1 cellular context compared by ENCODE assay signal in the genomic region with DNA sequence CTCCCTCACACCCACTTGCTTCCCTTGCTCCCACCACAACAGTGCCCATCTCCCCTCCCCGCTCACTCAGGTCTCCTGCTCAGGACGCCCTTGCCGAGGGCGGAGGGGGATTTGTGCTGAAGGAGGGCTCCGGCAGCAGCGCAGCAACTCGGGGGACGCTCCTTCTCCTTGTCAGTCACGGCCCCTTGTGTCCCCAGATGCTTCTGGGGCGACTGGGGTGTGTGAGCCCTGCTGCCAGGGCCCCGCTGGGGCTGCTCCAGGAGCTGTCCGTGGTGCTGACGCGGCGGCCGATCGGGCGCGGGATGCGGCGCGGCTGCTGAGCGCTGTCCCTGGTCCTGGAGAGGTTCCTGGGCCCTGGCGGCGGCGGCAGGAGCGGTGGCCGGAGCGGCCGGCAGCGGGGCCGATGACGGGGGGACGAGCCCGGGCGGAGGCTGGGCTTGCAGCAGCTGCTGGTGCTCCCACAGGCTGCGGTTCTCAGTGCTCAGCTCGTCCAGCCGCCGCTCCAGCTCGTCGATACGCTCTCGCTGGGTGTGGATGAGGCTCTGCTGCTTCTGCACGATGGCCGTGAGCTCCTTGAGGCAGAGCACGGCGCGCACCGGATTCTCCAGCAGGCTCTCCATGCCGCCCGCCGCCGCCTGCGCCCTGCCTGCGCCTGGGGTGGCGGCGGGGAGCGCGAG.
TF ChIP-seq lines count a peak whose summit lies in the region.

No MANE protein-coding gene starts in this region.

TF ChIP-seq in HepG2, 621 proteins besides CTCF, POLR2A, EP300 and RAD21 (continued from another document and continues in another):
- TF ChIP-seq, protein P1, sequence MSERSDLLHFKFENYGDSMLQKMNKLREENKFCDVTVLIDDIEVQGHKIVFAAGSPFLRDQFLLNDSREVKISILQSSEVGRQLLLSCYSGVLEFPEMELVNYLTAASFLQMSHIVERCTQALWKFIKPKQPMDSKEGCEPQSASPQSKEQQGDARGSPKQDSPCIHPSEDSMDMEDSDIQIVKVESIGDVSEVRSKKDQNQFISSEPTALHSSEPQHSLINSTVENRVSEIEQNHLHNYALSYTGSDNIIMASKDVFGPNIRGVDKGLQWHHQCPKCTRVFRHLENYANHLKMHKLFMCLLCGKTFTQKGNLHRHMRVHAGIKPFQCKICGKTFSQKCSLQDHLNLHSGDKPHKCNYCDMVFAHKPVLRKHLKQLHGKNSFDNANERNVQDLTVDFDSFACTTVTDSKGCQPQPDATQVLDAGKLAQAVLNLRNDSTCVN (CRISPR knock-in tag; IDR thresholded peaks at IDR 0.05; ENCODE audit: borderline replicate concordance) = peak; percentile 86; the same call in 1 of the 2 replicates
- TF ChIP-seq ZNF12 (CRISPR knock-in tag; IDR thresholded peaks at IDR 0.05) (peak; percentile 36; the same call in 1 of the 2 replicates), MYNN (CRISPR knock-in tag; IDR thresholded peaks at IDR 0.05; ENCODE audit: low read depth) (peak; percentile 92), ZFP37 (CRISPR knock-in tag; IDR thresholded peaks at IDR 0.05; ENCODE audit: borderline replicate concordance) (0 out of 2 replicates have a peak, but pooled peaks have one; percentile 51), ZNF7 (CRISPR knock-in tag; IDR thresholded peaks at IDR 0.05) (peak; percentile 33; the same call in 1 of the 2 replicates), RFXAP (CRISPR knock-in tag; IDR thresholded peaks at IDR 0.05; ENCODE audit: borderline replicate concordance) (peak; percentile 83), SALL2 (CRISPR knock-in tag; IDR thresholded peaks at IDR 0.05) (peak; percentile 98), MIER2 (CRISPR knock-in tag; IDR thresholded peaks at IDR 0.05) (peak; percentile 98), FOXO1 (CRISPR knock-in tag; IDR thresholded peaks at IDR 0.05) (peak; percentile 30; the same call in 1 of the 2 replicates), ZSCAN9 (CRISPR knock-in tag; IDR thresholded peaks at IDR 0.05; ENCODE audit: borderline replicate concordance) (peak; percentile 97), ZNF367 (CRISPR knock-in tag; IDR thresholded peaks at IDR 0.05; ENCODE audit: borderline replicate concordance) (peak; percentile 76; the same call in 1 of the 2 replicates), MED1 (CRISPR knock-in tag; IDR thresholded peaks at IDR 0.05) (peak; percentile 64), MAF1 (CRISPR knock-in tag; IDR thresholded peaks at IDR 0.05; ENCODE audit: borderline replicate concordance) (peak; percentile 81; the same call in 1 of the 2 replicates), KDM4B (CRISPR knock-in tag; IDR thresholded peaks at IDR 0.05) (0 out of 2 replicates have a peak, but pooled peaks have one; percentile 48), NFKB2 (CRISPR knock-in tag; IDR thresholded peaks at IDR 0.05; ENCODE audit: borderline replicate concordance) (peak; percentile 98; the same call in 1 of the 2 replicates), ISL2 (CRISPR knock-in tag; IDR thresholded peaks at IDR 0.05) (peak; percentile 50; the same call in 1 of the 2 replicates), HOXA5 (CRISPR knock-in tag; IDR thresholded peaks at IDR 0.05) (peak; percentile 97), DR1 (CRISPR knock-in tag; IDR thresholded peaks at IDR 0.05) (0 out of 2 replicates have a peak, but pooled peaks have one; percentile 45), ZNF792 (CRISPR knock-in tag; IDR thresholded peaks at IDR 0.05) (peak; percentile 92; the same call in 1 of the 2 replicates), BRCA1 (CRISPR knock-in tag; IDR thresholded peaks at IDR 0.05) (peak; percentile 87; the same call in 1 of the 2 replicates), SP5 (CRISPR knock-in tag; IDR thresholded peaks at IDR 0.05; ENCODE audit: borderline replicate concordance, low read depth) (0 out of 2 replicates have a peak, but pooled peaks have one; percentile 12), ATAD3A (CRISPR knock-in tag; IDR thresholded peaks at IDR 0.05) (0 out of 2 replicates have a peak, but pooled peaks have one; percentile 59), MYC (CRISPR knock-in tag; IDR thresholded peaks at IDR 0.05; ENCODE audit: borderline replicate concordance) (peak; percentile 31; the same call in 1 of the 2 replicates), ARHGAP35 (CRISPR knock-in tag; IDR thresholded peaks at IDR 0.05; ENCODE audit: borderline replicate concordance) (peak; percentile 99), ZNF205 (CRISPR knock-in tag; IDR thresholded peaks at IDR 0.05) (peak; percentile 89), GATAD1 (CRISPR knock-in tag; IDR thresholded peaks at IDR 0.05) (0 out of 2 replicates have a peak, but pooled peaks have one; percentile 27), ZNF557 (CRISPR knock-in tag; IDR thresholded peaks at IDR 0.05) (peak; percentile 86; the same call in 1 of the 2 replicates), HOXA3 (CRISPR knock-in tag; IDR thresholded peaks at IDR 0.05) (peak; percentile 57; the same call in 1 of the 2 replicates)
- TF ChIP-seq, protein P2, sequence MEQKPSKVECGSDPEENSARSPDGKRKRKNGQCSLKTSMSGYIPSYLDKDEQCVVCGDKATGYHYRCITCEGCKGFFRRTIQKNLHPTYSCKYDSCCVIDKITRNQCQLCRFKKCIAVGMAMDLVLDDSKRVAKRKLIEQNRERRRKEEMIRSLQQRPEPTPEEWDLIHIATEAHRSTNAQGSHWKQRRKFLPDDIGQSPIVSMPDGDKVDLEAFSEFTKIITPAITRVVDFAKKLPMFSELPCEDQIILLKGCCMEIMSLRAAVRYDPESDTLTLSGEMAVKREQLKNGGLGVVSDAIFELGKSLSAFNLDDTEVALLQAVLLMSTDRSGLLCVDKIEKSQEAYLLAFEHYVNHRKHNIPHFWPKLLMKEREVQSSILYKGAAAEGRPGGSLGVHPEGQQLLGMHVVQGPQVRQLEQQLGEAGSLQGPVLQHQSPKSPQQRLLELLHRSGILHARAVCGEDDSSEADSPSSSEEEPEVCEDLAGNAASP (CRISPR knock-in tag; IDR thresholded peaks at IDR 0.05; ENCODE audit: borderline replicate concordance) = 0 out of 2 replicates have a peak, but pooled peaks have one; percentile 62
- TF ChIP-seq, protein P3, sequence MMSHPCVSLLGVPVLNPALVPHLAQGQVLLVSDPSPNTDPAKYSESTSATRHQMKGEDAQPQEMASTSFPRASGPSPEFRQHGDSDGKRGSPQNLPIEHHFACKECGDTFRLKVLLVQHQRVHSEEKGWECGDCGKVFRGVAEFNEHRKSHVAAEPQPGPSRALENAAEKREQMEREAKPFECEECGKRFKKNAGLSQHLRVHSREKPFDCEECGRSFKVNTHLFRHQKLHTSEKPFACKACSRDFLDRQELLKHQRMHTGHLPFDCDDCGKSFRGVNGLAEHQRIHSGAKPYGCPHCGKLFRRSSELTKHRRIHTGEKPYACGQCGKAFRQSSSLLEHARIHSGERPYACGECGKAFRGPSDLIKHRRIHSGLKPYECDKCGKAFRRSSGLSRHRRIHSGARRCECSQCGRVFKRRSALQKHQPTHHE (CRISPR knock-in tag; IDR thresholded peaks at IDR 0.05; ENCODE audit: borderline replicate concordance) = peak; percentile 96; the same call in 1 of the 2 replicates
- TF ChIP-seq, protein P4, sequence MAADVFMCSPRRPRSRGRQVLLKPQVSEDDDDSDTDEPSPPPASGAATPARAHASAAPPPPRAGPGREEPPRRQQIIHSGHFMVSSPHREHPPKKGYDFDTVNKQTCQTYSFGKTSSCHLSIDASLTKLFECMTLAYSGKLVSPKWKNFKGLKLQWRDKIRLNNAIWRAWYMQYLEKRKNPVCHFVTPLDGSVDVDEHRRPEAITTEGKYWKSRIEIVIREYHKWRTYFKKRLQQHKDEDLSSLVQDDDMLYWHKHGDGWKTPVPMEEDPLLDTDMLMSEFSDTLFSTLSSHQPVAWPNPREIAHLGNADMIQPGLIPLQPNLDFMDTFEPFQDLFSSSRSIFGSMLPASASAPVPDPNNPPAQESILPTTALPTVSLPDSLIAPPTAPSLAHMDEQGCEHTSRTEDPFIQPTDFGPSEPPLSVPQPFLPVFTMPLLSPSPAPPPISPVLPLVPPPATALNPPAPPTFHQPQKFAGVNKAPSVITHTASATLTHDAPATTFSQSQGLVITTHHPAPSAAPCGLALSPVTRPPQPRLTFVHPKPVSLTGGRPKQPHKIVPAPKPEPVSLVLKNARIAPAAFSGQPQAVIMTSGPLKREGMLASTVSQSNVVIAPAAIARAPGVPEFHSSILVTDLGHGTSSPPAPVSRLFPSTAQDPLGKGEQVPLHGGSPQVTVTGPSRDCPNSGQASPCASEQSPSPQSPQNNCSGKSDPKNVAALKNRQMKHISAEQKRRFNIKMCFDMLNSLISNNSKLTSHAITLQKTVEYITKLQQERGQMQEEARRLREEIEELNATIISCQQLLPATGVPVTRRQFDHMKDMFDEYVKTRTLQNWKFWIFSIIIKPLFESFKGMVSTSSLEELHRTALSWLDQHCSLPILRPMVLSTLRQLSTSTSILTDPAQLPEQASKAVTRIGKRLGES (CRISPR knock-in tag; IDR thresholded peaks at IDR 0.05; ENCODE audit: borderline replicate concordance) = peak; percentile 86; the same call in 1 of the 2 replicates
- TF ChIP-seq, protein P5, sequence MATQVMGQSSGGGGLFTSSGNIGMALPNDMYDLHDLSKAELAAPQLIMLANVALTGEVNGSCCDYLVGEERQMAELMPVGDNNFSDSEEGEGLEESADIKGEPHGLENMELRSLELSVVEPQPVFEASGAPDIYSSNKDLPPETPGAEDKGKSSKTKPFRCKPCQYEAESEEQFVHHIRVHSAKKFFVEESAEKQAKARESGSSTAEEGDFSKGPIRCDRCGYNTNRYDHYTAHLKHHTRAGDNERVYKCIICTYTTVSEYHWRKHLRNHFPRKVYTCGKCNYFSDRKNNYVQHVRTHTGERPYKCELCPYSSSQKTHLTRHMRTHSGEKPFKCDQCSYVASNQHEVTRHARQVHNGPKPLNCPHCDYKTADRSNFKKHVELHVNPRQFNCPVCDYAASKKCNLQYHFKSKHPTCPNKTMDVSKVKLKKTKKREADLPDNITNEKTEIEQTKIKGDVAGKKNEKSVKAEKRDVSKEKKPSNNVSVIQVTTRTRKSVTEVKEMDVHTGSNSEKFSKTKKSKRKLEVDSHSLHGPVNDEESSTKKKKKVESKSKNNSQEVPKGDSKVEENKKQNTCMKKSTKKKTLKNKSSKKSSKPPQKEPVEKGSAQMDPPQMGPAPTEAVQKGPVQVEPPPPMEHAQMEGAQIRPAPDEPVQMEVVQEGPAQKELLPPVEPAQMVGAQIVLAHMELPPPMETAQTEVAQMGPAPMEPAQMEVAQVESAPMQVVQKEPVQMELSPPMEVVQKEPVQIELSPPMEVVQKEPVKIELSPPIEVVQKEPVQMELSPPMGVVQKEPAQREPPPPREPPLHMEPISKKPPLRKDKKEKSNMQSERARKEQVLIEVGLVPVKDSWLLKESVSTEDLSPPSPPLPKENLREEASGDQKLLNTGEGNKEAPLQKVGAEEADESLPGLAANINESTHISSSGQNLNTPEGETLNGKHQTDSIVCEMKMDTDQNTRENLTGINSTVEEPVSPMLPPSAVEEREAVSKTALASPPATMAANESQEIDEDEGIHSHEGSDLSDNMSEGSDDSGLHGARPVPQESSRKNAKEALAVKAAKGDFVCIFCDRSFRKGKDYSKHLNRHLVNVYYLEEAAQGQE (IDR thresholded peaks at IDR 0.05; ENCODE audit: borderline replicate concordance in 1 of 2, low read depth in 1 of 2, low read length in 2 of 2) = peak; percentile 19 to 85
- TF ChIP-seq, protein P6, sequence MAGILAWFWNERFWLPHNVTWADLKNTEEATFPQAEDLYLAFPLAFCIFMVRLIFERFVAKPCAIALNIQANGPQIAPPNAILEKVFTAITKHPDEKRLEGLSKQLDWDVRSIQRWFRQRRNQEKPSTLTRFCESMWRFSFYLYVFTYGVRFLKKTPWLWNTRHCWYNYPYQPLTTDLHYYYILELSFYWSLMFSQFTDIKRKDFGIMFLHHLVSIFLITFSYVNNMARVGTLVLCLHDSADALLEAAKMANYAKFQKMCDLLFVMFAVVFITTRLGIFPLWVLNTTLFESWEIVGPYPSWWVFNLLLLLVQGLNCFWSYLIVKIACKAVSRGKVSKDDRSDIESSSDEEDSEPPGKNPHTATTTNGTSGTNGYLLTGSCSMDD (CRISPR knock-in tag; IDR thresholded peaks at IDR 0.05) = peak; percentile 51; the same call in 1 of the 2 replicates
- TF ChIP-seq, protein P7, sequence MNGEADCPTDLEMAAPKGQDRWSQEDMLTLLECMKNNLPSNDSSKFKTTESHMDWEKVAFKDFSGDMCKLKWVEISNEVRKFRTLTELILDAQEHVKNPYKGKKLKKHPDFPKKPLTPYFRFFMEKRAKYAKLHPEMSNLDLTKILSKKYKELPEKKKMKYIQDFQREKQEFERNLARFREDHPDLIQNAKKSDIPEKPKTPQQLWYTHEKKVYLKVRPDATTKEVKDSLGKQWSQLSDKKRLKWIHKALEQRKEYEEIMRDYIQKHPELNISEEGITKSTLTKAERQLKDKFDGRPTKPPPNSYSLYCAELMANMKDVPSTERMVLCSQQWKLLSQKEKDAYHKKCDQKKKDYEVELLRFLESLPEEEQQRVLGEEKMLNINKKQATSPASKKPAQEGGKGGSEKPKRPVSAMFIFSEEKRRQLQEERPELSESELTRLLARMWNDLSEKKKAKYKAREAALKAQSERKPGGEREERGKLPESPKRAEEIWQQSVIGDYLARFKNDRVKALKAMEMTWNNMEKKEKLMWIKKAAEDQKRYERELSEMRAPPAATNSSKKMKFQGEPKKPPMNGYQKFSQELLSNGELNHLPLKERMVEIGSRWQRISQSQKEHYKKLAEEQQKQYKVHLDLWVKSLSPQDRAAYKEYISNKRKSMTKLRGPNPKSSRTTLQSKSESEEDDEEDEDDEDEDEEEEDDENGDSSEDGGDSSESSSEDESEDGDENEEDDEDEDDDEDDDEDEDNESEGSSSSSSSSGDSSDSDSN (CRISPR knock-in tag; IDR thresholded peaks at IDR 0.05) = 0 out of 2 replicates have a peak, but pooled peaks have one; percentile 18
- TF ChIP-seq, protein P8, sequence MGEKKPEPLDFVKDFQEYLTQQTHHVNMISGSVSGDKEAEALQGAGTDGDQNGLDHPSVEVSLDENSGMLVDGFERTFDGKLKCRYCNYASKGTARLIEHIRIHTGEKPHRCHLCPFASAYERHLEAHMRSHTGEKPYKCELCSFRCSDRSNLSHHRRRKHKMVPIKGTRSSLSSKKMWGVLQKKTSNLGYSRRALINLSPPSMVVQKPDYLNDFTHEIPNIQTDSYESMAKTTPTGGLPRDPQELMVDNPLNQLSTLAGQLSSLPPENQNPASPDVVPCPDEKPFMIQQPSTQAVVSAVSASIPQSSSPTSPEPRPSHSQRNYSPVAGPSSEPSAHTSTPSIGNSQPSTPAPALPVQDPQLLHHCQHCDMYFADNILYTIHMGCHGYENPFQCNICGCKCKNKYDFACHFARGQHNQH (CRISPR knock-in tag; IDR thresholded peaks at IDR 0.05) = peak; percentile 88
- TF ChIP-seq, protein P9, sequence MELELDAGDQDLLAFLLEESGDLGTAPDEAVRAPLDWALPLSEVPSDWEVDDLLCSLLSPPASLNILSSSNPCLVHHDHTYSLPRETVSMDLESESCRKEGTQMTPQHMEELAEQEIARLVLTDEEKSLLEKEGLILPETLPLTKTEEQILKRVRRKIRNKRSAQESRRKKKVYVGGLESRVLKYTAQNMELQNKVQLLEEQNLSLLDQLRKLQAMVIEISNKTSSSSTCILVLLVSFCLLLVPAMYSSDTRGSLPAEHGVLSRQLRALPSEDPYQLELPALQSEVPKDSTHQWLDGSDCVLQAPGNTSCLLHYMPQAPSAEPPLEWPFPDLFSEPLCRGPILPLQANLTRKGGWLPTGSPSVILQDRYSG (CRISPR knock-in tag; IDR thresholded peaks at IDR 0.05) = peak; percentile 92; the same call in 1 of the 2 replicates
- TF ChIP-seq, protein P10, sequence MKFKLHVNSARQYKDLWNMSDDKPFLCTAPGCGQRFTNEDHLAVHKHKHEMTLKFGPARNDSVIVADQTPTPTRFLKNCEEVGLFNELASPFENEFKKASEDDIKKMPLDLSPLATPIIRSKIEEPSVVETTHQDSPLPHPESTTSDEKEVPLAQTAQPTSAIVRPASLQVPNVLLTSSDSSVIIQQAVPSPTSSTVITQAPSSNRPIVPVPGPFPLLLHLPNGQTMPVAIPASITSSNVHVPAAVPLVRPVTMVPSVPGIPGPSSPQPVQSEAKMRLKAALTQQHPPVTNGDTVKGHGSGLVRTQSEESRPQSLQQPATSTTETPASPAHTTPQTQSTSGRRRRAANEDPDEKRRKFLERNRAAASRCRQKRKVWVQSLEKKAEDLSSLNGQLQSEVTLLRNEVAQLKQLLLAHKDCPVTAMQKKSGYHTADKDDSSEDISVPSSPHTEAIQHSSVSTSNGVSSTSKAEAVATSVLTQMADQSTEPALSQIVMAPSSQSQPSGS (CRISPR knock-in tag; IDR thresholded peaks at IDR 0.05) = peak; percentile 60; the same call in 1 of the 2 replicates
